Comparison of ENCODE assay signal across 23 cellular contexts in genomic region chr4:16714191-16714590, GRCh38.
"Had no signal": no experiment of that assay in that cellular context is flagged by ENCODE, and none has a peak within 500 bp of the region (broad histone marks: within the 10 kb centered on the region; RNA-seq: fewer than 3 reads in every experiment).

No MANE protein-coding gene starts in this region.

- H3K4me3 ChIP-seq: colonic mucosa, coronary artery, dorsolateral prefrontal cortex, esophagus muscularis mucosa, esophagus squamous epithelium, gastrocnemius medialis, gastroesophageal sphincter, heart left ventricle, heart right ventricle had no signal

- H3K4me1 ChIP-seq: colonic mucosa, esophagus squamous epithelium, foreskin keratinocyte, gastrocnemius medialis had no signal

- H3K27ac ChIP-seq: colonic mucosa, coronary artery, epithelial cell of prostate, esophagus muscularis mucosa, foreskin keratinocyte, gastrocnemius medialis, gastroesophageal sphincter, heart left ventricle, heart right ventricle had no signal

- H3K27me3 ChIP-seq: colonic mucosa, dorsolateral prefrontal cortex, esophagus muscularis mucosa, esophagus squamous epithelium, foreskin keratinocyte, gastrocnemius medialis, gastroesophageal sphincter, heart left ventricle, heart right ventricle had no signal

- H3K36me3 ChIP-seq: colonic mucosa, esophagus muscularis mucosa, esophagus squamous epithelium, gastrocnemius medialis, gastroesophageal sphincter, heart left ventricle, heart right ventricle had no signal

- ATAC-seq: effector memory CD8-positive, alpha-beta T cell; esophagus mucosa; foreskin keratinocyte; gastrocnemius medialis; gastroesophageal sphincter; heart left ventricle; heart right ventricle had no signal

- DNase-seq: colonic mucosa; cortex of kidney; dermis blood vessel endothelial cell; dorsolateral prefrontal cortex; effector CD4-positive, alpha-beta T cell; effector CD8-positive, alpha-beta T cell; effector memory CD4-positive, alpha-beta T cell; effector memory CD8-positive, alpha-beta T cell; endodermal cell; esophagus squamous epithelium; foreskin fibroblast; foreskin keratinocyte; foreskin melanocyte; gastrocnemius medialis; glutamatergic neuron; head of caudate nucleus; heart left ventricle; heart right ventricle had no signal

- H3K9me3 ChIP-seq: colonic mucosa, esophagus muscularis mucosa, esophagus squamous epithelium, gastrocnemius medialis, gastroesophageal sphincter, heart left ventricle had no signal
